Comparison of ENCODE assay signal across 25 cellular contexts in genomic region chr22:25100402-25100801, GRCh38.
"Had no signal": no experiment of that assay in that cellular context is flagged by ENCODE, and none has a peak within 500 bp of the region (broad histone marks: within the 10 kb centered on the region; RNA-seq: fewer than 3 reads in every experiment).

No MANE protein-coding gene starts in this region.

- H3K27ac Mint-ChIP-seq: activated CD8-positive, alpha-beta T cell treated with anti-CD3 and anti-CD28 coated beads, Interleukin-2, amount 10 ng/mL, durations not matched to agents 7 days and 5 days; activated T-helper 1 cell treated with anti-CD3 and anti-CD28 coated beads, Interleukin-12 subunit alpha, Interleukin-12 subunit beta, Interleukin-2, Interleukin-4 antibody, amounts not matched to agents 30 ng/mL and 10 ng/mL and 1 ng/mL, durations not matched to agents 14 hours and 24 hours and 36 hours; stimulated activated naive CD8-positive, alpha-beta T cell treated with anti-CD3 and anti-CD28 coated beads, Interleukin-15, Interleukin-2, amounts not matched to agents 100 ng/mL and 50 ng/mL, for 24 hours; T-cell; T-helper 2 cell treated with Interferon-gamma antibody and Interleukin-4, amounts not matched to agents 5 μg/mL and 100 μg/mL, for 36 hours had no signal

- ATAC-seq: activated CD8-positive, alpha-beta T cell treated with anti-CD3 and anti-CD28 coated beads, Interleukin-2, amount 10 ng/mL, durations not matched to agents 7 days and 5 days; left ventricle myocardium superior; pancreas; T-cell had no signal

- H3K27me3 ChIP-seq: esophagus muscularis mucosa, pancreas, right atrium auricular region, upper lobe of left lung had no signal

- H3K4me3 Mint-ChIP-seq: activated CD8-positive, alpha-beta T cell treated with anti-CD3 and anti-CD28 coated beads, Interleukin-2, amount 10 ng/mL, durations not matched to agents 7 days and 5 days; activated T-helper 1 cell treated with anti-CD3 and anti-CD28 coated beads, Interleukin-12 subunit alpha, Interleukin-12 subunit beta, Interleukin-2, Interleukin-4 antibody, amounts not matched to agents 30 ng/mL and 10 ng/mL and 1 ng/mL, durations not matched to agents 14 hours and 24 hours and 36 hours; nephron; stimulated activated naive CD8-positive, alpha-beta T cell treated with anti-CD3 and anti-CD28 coated beads, Interleukin-15, Interleukin-2, amounts not matched to agents 100 ng/mL and 50 ng/mL, for 24 hours; T-cell; T-helper 2 cell treated with Interferon-gamma antibody and Interleukin-4, amounts not matched to agents 5 μg/mL and 100 μg/mL, for 36 hours had no signal

- H3K36me3 ChIP-seq: esophagus muscularis mucosa, pancreas, right atrium auricular region, upper lobe of left lung, WERI-Rb-1 had no signal

- H3K4me1 ChIP-seq: esophagus muscularis mucosa, pancreas, psoas muscle, right atrium auricular region, upper lobe of left lung had no signal

- H3K9me3 ChIP-seq: esophagus muscularis mucosa, pancreas, psoas muscle, right atrium auricular region, upper lobe of left lung had no signal

- H3K4me1 Mint-ChIP-seq: nephron, T-cell had no signal

- DNase-seq: activated CD4-positive, alpha-beta T cell treated with anti-CD3 and anti-CD28 coated beads for 1 hour; activated CD4-positive, alpha-beta T cell treated with anti-CD3 and anti-CD28 coated beads, Interleukin-2, amount 50 U/mL, for 1 hour; activated CD8-positive, alpha-beta T cell treated with anti-CD3 and anti-CD28 coated beads, Interleukin-2, amount 10 ng/mL, durations not matched to agents 7 days and 5 days; activated gamma-delta T cell; activated naive CD4-positive, alpha-beta T cell treated with anti-CD3 and anti-CD28 coated beads, Interleukin-2, amount 50 U/mL, for 16 hours; dermis blood vessel endothelial cell; effector CD8-positive, alpha-beta T cell; hippocampal formation; kidney glomerular epithelial cell; left ventricle myocardium superior; mammary epithelial cell; pancreas; psoas muscle; stimulated activated CD4-positive, alpha-beta T cell treated with anti-CD3 and anti-CD28 coated beads, Interleukin-12 subunit alpha, Interleukin-12 subunit beta, amount 100 ng/mL, for 4 hours; stimulated activated CD4-positive, alpha-beta T cell treated with anti-CD3 and anti-CD28 coated beads, Interleukin-4, amount 100 ng/mL, for 4 hours; substantia nigra; T-cell; upper lobe of left lung; WERI-Rb-1 had no signal

- H3K36me3 Mint-ChIP-seq: T-cell had no signal

- H3K4me3 ChIP-seq: esophagus muscularis mucosa, pancreas, psoas muscle, right atrium auricular region, upper lobe of left lung had no signal

- H3K9me3 Mint-ChIP-seq: activated T-helper 1 cell treated with anti-CD3 and anti-CD28 coated beads, Interleukin-12 subunit alpha, Interleukin-12 subunit beta, Interleukin-2, Interleukin-4 antibody, amounts not matched to agents 30 ng/mL and 10 ng/mL and 1 ng/mL, durations not matched to agents 14 hours and 24 hours and 36 hours; nephron; stimulated activated naive CD8-positive, alpha-beta T cell treated with anti-CD3 and anti-CD28 coated beads, Interleukin-15, Interleukin-2, amounts not matched to agents 100 ng/mL and 50 ng/mL, for 24 hours; T-cell; T-helper 2 cell treated with Interferon-gamma antibody and Interleukin-4, amounts not matched to agents 5 μg/mL and 100 μg/mL, for 36 hours had no signal

- H3K27me3 Mint-ChIP-seq: stimulated activated naive CD8-positive, alpha-beta T cell treated with anti-CD3 and anti-CD28 coated beads, Interleukin-15, Interleukin-2, amounts not matched to agents 100 ng/mL and 50 ng/mL, for 24 hours; T-cell had no signal

- H3K27ac ChIP-seq: esophagus muscularis mucosa, pancreas, psoas muscle, right atrium auricular region, upper lobe of left lung, WERI-Rb-1 had no signal
